Comparison of ENCODE assay signal across 28 cellular contexts in the genomic region with DNA sequence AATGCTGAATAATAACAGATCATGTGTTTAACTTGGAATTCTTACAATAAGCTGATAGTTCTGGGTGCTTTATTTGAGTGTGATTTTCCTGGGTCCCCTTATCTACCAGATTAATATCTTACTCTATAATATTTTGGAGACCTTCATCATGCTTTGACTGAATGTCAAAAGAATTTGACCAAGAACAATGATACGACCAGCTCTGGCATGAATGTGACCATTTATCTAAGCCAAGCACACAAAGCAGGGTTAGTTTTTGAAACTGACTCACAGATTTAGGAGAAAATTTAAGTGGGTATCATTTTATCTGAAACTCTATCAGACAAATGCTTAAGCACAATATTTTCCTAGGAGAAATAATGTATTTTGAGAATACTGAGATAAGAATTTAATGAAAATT.
"Had no signal": no experiment of that assay in that cellular context is flagged by ENCODE, and none has a peak within 500 bp of the region (broad histone marks: within the 10 kb centered on the region; RNA-seq: fewer than 3 reads in every experiment).

No MANE protein-coding gene starts in this region.

- H3K27me3 ChIP-seq: adrenal gland, breast epithelium, SJCRH30 had no signal

- H3K9me3 ChIP-seq: adrenal gland, breast epithelium, SJCRH30 had no signal

- ATAC-seq: activated CD8-positive, alpha-beta T cell treated with anti-CD3 and anti-CD28 coated beads, Interleukin-2, amount 10 ng/mL, durations not matched to agents 7 days and 5 days; Panc1; T-helper 17 cell; WTC11 had no signal

- DNase-seq: activated CD4-positive, alpha-beta T cell treated with anti-CD3 and anti-CD28 coated beads for 48 hours; activated CD4-positive, alpha-beta T cell treated with anti-CD3 and anti-CD28 coated beads, Interleukin-2, amount 50 U/mL, for 4 hours; activated CD4-positive, CD25-positive, alpha-beta regulatory T cell treated with anti-CD3 and anti-CD28 coated beads, Interleukin-2, amount 50 U/mL, for 72 hours; activated CD8-positive, alpha-beta memory T cell treated with anti-CD3 and anti-CD28 coated beads, Interleukin-2, amount 50 U/mL, for 48 hours; activated CD8-positive, alpha-beta T cell treated with anti-CD3 and anti-CD28 coated beads, Interleukin-2, amount 10 ng/mL, durations not matched to agents 7 days and 5 days; activated naive CD4-positive, alpha-beta T cell treated with anti-CD3 and anti-CD28 coated beads, Interleukin-2, amount 50 U/mL, for 16 hours; activated naive CD8-positive, alpha-beta T cell treated with anti-CD3 and anti-CD28 coated beads, Interleukin-2, amount 10 ng/mL, durations not matched to agents 7 days and 5 days; activated T-cell treated with anti-CD3 and anti-CD28 coated beads, Interleukin-2, amount 50 U/mL, for 1 hour; adrenal gland; anterior cingulate cortex; caudate nucleus; NCI-H1092; NCI-H1417; NCI-H1930; NCI-H2107; NCI-H345; NCI-H510A treated with DMSO at 0.1 percent for 48 hours; NCI-H69; NK-92 treated with Interleukin-12 subunit alpha and Interleukin-12 subunit beta, amount 100 ng/mL, for 24 hours; OCI-M1; Right ventricle myocardium superior; RPMI8226; SJCRH30; T-helper 17 cell; T-helper 9 cell had no signal

- H3K27ac ChIP-seq: adrenal gland, breast epithelium, SJCRH30 had no signal

- H3K4me3 ChIP-seq: adrenal gland, breast epithelium, SJCRH30 had no signal

- H3K36me3 ChIP-seq: adrenal gland, breast epithelium, SJCRH30 had no signal

- H3K4me1 ChIP-seq: adrenal gland, breast epithelium, SJCRH30 had no signal
